Comparison of ENCODE assay signal across 8 cellular contexts in the genomic region with DNA sequence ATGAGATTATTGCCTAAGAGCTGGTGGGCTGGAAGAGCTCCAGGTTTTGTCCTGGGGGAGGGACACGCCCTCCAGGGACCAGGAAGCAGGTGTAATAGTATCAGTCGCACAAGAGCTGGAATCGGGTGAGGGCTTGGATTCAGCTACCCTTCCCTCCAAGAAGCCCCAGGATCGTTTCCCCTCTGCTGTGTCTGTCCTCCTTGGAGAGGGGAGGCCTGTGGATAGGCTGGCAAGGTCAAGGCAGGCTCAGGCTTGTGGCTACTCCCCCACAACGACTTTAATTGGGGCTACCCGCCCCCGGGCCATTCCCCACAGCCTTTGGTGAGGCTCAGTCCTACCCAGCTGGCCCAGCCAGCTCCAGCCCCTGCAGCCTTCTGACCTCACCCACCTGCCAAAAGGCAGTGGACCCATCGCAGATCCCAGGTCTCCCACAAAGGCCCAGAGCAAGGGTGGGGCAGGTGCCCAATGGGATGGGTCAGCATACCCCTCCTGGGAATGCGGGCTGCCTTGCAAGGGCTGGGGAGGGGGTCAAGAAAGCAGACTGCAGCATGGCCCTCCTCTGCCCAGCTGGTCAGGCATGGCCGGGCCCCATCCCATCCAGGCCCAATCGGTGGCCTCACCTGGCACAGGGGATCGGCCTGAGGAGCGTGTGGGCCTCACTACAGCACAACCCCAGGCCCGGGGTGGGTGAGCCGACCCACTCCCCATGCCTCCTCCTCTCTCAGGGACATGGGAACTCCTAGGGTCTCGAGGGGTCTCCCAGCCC. TPM values are rescaled to one million over a fixed set of nuclear protein-coding genes. Genes with fewer than 3 reads are reported as not detected.
DNase-seq lines count a peak whose midpoint lies in the region; ATAC-seq, FAIRE-seq and TF ChIP-seq lines count a peak whose summit lies in the region.

No MANE protein-coding gene starts in this region.

- H3K36me3 ChIP-seq in Loucy (ENCODE audit: insufficient read depth, low read length) = no peaks in the 10 kb centered on the region

- DNase-seq in COR-L47 (lab: John Stamatoyannopoulos, UW) (peak; percentile 16), astrocyte of the spinal cord (ENCODE audit: low read depth, low spot score) (no peak), kidney glomerular epithelial cell (lab: John Stamatoyannopoulos, UW) (peak; percentile 6), GM10266 (ENCODE audit: extremely low spot score) (no peak), frontal cortex (ENCODE audit: low spot score in 2 of 2) (no peak)

- H3K9me2 ChIP-seq in Loucy (replicated peaks; ENCODE audit: low read depth, low read length) = no peaks in the 10 kb centered on the region

- H3K79me2 ChIP-seq in Loucy (ENCODE audit: insufficient read depth, low read length) = peaks cover 58% of the 10 kb centered on the region

- H3K9ac ChIP-seq in Loucy (ENCODE audit: low read depth, low read length, poor library complexity, severe bottlenecking) = peak overlapping the region; percentile 99

- no peak for ATAC-seq in HG03457 (IDR thresholded peaks at IDR 0.05; ENCODE audit: unreplicated experiment)

- peaks cover 7% of the 10 kb centered on the region; the same call in 1 of the 2 replicates for H3F3A ChIP-seq in Loucy (ENCODE audit: low read depth)

- FAIRE-seq in frontal cortex (lab: Jason Lieb, UNC) = no peak

- peaks cover 12% of the 10 kb centered on the region for H4K20me1 ChIP-seq in Loucy (ENCODE audit: insufficient read depth, low read length, poor library complexity, severe bottlenecking)

- H3K4me3 ChIP-seq in Loucy (ENCODE audit: low read length, poor library complexity, severe bottlenecking) (peak overlapping the region; percentile 95), astrocyte of the spinal cord (ENCODE audit: low read depth, low read length) (peak overlapping the region; percentile 65)

- no peaks in the 10 kb centered on the region for H3K9me3 ChIP-seq in Loucy (ENCODE audit: insufficient read depth, low read depth, low read length)

- H3K4me2 ChIP-seq in Loucy (ENCODE audit: low read depth, low read length, poor library complexity, severe bottlenecking) = peak overlapping the region; percentile 100

- peak overlapping the region; percentile 94 for H3K27ac ChIP-seq in temporal lobe (ENCODE audit: low read depth, low read length)

- peaks cover 54% of the 10 kb centered on the region for H3K4me1 ChIP-seq in Loucy (ENCODE audit: insufficient read depth, low read length, poor library complexity, severe bottlenecking)

- no peak for TF ChIP-seq CTCF in Loucy (conservative IDR thresholded peaks at IDR 0.05; ENCODE audit: low read length)
- TF ChIP-seq CTCF in astrocyte of the spinal cord (IDR thresholded peaks at IDR 0.05; ENCODE audit: low read depth, low read length) = no peak
- no peak for TF ChIP-seq CTCF in GM10266 (IDR thresholded peaks at IDR 0.05; ENCODE audit: control insufficient read depth, insufficient read depth, low read depth, missing control alignments)

- in situ Hi-C loops in astrocyte of the spinal cord (cut with HindIII; ENCODE audit: low sequenced_read_pairs) = no loop called here

- H2AFZ ChIP-seq in Loucy (ENCODE audit: low read length) = no peak overlapping the region

- peaks cover 3% of the 10 kb centered on the region for H3K27me3 ChIP-seq in Loucy (ENCODE audit: insufficient read depth, low read length, poor library complexity, severe bottlenecking)

RNA-seq across cellular contexts. Expression of gene CTSD, which starts 1.0 kb away (rescaled TPM):
- 36.9 TPM for total RNA-seq in temporal lobe
- total RNA-seq in frontal cortex = 22.0 TPM

RNA-seq across cellular contexts. Expression of gene IFITM10, which starts 12.3 kb away (rescaled TPM):
- total RNA-seq in temporal lobe (0.49 TPM), frontal cortex (0.41 TPM)

Comparison
In these comparisons a context has a peak if more than half of its experiments do, and no peak if none do; other contexts are left out.
1. DNase-seq: peak in COR-L47 (single experiment) and kidney glomerular epithelial cell (single experiment); none in astrocyte of the spinal cord (single experiment), GM10266 (single experiment) and frontal cortex (0 of 2).